24 cellular contexts compared by ENCODE assay signal in genomic region chr2:58866527-58866926, GRCh38.
"Had no signal": no experiment of that assay in that cellular context is flagged by ENCODE, and none has a peak within 500 bp of the region (broad histone marks: within the 10 kb centered on the region; RNA-seq: fewer than 3 reads in every experiment).

No MANE protein-coding gene starts in this region.

- H2AFZ ChIP-seq: hepatocyte had no signal

- H3K27ac Mint-ChIP-seq: immature natural killer cell; natural killer cell; nephron progenitor cell; progenitor cell of endocrine pancreas; stimulated activated naive CD8-positive, alpha-beta T cell treated with anti-CD3 and anti-CD28 coated beads, Interleukin-15, Interleukin-2, amounts not matched to agents 100 ng/mL and 50 ng/mL, for 24 hours had no signal

- H3K9me3 ChIP-seq: left lung, lower lobe of right lung, ovary, right atrium auricular region, right lobe of liver, suprapubic skin, thoracic aorta, tibial artery, upper lobe of right lung had no signal

- H3K27me3 Mint-ChIP-seq: progenitor cell of endocrine pancreas; stimulated activated naive CD8-positive, alpha-beta T cell treated with anti-CD3 and anti-CD28 coated beads, Interleukin-15, Interleukin-2, amounts not matched to agents 100 ng/mL and 50 ng/mL, for 24 hours had no signal

- H3K4me1 ChIP-seq: left lung, lower lobe of right lung, right atrium auricular region, right lobe of liver, suprapubic skin, tibial artery, upper lobe of right lung had no signal

- DNase-seq: kidney; left colon; left lung; lower lobe of right lung; mammary epithelial cell; mesenchymal stem cell; natural killer cell; nephron progenitor cell; ovary; right lobe of liver; stimulated activated CD4-positive, alpha-beta T cell treated with anti-CD3 and anti-CD28 coated beads, Interleukin-12 subunit alpha, Interleukin-12 subunit beta, amount 100 ng/mL, for 4 hours; stimulated activated CD4-positive, alpha-beta T cell treated with anti-CD3 and anti-CD28 coated beads, Interleukin-4, amount 100 ng/mL, for 1 hour; stimulated activated naive CD4-positive, alpha-beta T cell; tibial artery; trophoblast cell; upper lobe of right lung had no signal

- H3K4me3 Mint-ChIP-seq: immature natural killer cell; natural killer cell; nephron progenitor cell; stimulated activated naive CD8-positive, alpha-beta T cell treated with anti-CD3 and anti-CD28 coated beads, Interleukin-15, Interleukin-2, amounts not matched to agents 100 ng/mL and 50 ng/mL, for 24 hours had no signal

- H3K4me2 ChIP-seq: hepatocyte, smooth muscle cell had no signal

- H3K79me2 ChIP-seq: hepatocyte had no signal

- H3K9me3 Mint-ChIP-seq: nephron progenitor cell; stimulated activated naive CD8-positive, alpha-beta T cell treated with anti-CD3 and anti-CD28 coated beads, Interleukin-15, Interleukin-2, amounts not matched to agents 100 ng/mL and 50 ng/mL, for 24 hours had no signal

- H3K27ac ChIP-seq: hepatocyte, left lung, lower lobe of right lung, ovary, right atrium auricular region, right lobe of liver, suprapubic skin, thoracic aorta, tibial artery, upper lobe of right lung had no signal

- ATAC-seq: left colon, left lung, lower lobe of right lung, natural killer cell, right lobe of liver, upper lobe of right lung had no signal

- H3K36me3 Mint-ChIP-seq: immature natural killer cell, natural killer cell had no signal

- H3K27me3 ChIP-seq: hepatocyte, left lung, ovary, right atrium auricular region, right lobe of liver, suprapubic skin, tibial artery, upper lobe of right lung had no signal

- H3K36me3 ChIP-seq: left lung, lower lobe of right lung, ovary, right atrium auricular region, right lobe of liver, suprapubic skin, thoracic aorta, tibial artery, upper lobe of right lung had no signal

- H3K4me3 ChIP-seq: hepatocyte, left lung, lower lobe of right lung, ovary, right atrium auricular region, right lobe of liver, smooth muscle cell, suprapubic skin, thoracic aorta, tibial artery, upper lobe of right lung had no signal

- H3K4me1 Mint-ChIP-seq: natural killer cell had no signal
